ENCODE assay signal across 2 cellular contexts in genomic region chr3:46061887-46062286, GRCh38.
TF ChIP-seq lines count a peak whose summit lies in the region.

No MANE protein-coding gene starts in this region.

TF ChIP-seq in A549, 52 proteins besides CTCF, POLR2A, EP300 and RAD21:
- TF ChIP-seq RNF2 (IDR thresholded peaks at IDR 0.05; ENCODE audit: borderline replicate concordance, low read depth), result no peak
- peak; percentile 68 for TF ChIP-seq MAFK (IDR thresholded peaks at IDR 0.05; ENCODE audit: partially characterized antibody)

TF ChIP-seq in K562, 482 proteins besides CTCF, POLR2A, EP300 and RAD21:
- TF ChIP-seq UBTF (IDR thresholded peaks at IDR 0.05; ENCODE audit: borderline replicate concordance in 1 of 2, low read depth in 2 of 2, low read length in 2 of 2) (no peak), SLC30A9 (CRISPR knock-in tag; IDR thresholded peaks at IDR 0.05) (no peak), GTF2B (IDR thresholded peaks at IDR 0.05; ENCODE audit: extremely low read depth, insufficient read length) (no peak), TCF3 (CRISPR knock-in tag; IDR thresholded peaks at IDR 0.05) (no peak), CHCHD3 (CRISPR knock-in tag; IDR thresholded peaks at IDR 0.05) (no peak), TEAD1 (CRISPR knock-in tag; IDR thresholded peaks at IDR 0.05) (no peak), TFAM (CRISPR knock-in tag; conservative IDR thresholded peaks at IDR 0.05) (no peak), ZEB2 (IDR thresholded peaks at IDR 0.05) (no peak), SREBF2 (CRISPR knock-in tag; IDR thresholded peaks at IDR 0.05) (no peak), E4F1 (CRISPR knock-in tag; IDR thresholded peaks at IDR 0.05; ENCODE audit: borderline replicate concordance) (no peak), MAFG (tag; conservative IDR thresholded peaks at IDR 0.05) (peak; percentile 77), SAP30 (IDR thresholded peaks at IDR 0.05; ENCODE audit: borderline replicate concordance, insufficient read depth, low read depth, low read length, poor library complexity, severe bottlenecking) (no peak), CBFA2T3 (IDR thresholded peaks at IDR 0.05) (no peak), ZNF707 (CRISPR knock-in tag; conservative IDR thresholded peaks at IDR 0.05) (no peak), ELF2 (CRISPR knock-in tag; IDR thresholded peaks at IDR 0.05) (no peak), EZH2 (IDR thresholded peaks at IDR 0.05; ENCODE audit: borderline replicate concordance, low read depth, low read length) (no peak), PCBP2 (IDR thresholded peaks at IDR 0.05; ENCODE audit: low read depth, low read length, poor library complexity, severe bottlenecking) (no peak), C11orf30 (IDR thresholded peaks at IDR 0.05; ENCODE audit: low read depth) (peak; percentile 73), ZNF239 (CRISPR knock-in tag; IDR thresholded peaks at IDR 0.05) (no peak), SMARCC2 (IDR thresholded peaks at IDR 0.05; ENCODE audit: low read depth) (no peak), MIER1 (IDR thresholded peaks at IDR 0.05; ENCODE audit: low read depth) (no peak), ZNF274 (IDR thresholded peaks at IDR 0.05; ENCODE audit: borderline replicate concordance, low read depth, low read length) (no peak), POLR3A (IDR thresholded peaks at IDR 0.05; ENCODE audit: borderline replicate concordance, extremely low read depth, insufficient read depth, insufficient read length) (no peak), PBX2 (CRISPR knock-in tag; IDR thresholded peaks at IDR 0.05; ENCODE audit: low read depth) (no peak), PBX2 (tag; conservative IDR thresholded peaks at IDR 0.05; ENCODE audit: low read depth) (no peak), MAFK (IDR thresholded peaks at IDR 0.05; ENCODE audit: low read length) (peak; percentile 61), PPARD (CRISPR knock-in tag; IDR thresholded peaks at IDR 0.05) (no peak), RBM17 (IDR thresholded peaks at IDR 0.05; ENCODE audit: borderline replicate concordance, low read depth, low read length) (no peak), CEBPZ (IDR thresholded peaks at IDR 0.05; ENCODE audit: borderline replicate concordance, low read depth, low read length) (no peak), HDAC6 (IDR thresholded peaks at IDR 0.05; ENCODE audit: low read depth, low read length) (no peak), ZNF316 (IDR thresholded peaks at IDR 0.05) (peak; percentile 86), MAFF (IDR thresholded peaks at IDR 0.05; ENCODE audit: low read length) (peak; percentile 47; the same call in 1 of the 2 replicates), ZSCAN29 (IDR thresholded peaks at IDR 0.05) (no peak), ZNF146 (CRISPR knock-in tag; IDR thresholded peaks at IDR 0.05; ENCODE audit: unreplicated experiment) (no peak)
